In the genomic region with DNA sequence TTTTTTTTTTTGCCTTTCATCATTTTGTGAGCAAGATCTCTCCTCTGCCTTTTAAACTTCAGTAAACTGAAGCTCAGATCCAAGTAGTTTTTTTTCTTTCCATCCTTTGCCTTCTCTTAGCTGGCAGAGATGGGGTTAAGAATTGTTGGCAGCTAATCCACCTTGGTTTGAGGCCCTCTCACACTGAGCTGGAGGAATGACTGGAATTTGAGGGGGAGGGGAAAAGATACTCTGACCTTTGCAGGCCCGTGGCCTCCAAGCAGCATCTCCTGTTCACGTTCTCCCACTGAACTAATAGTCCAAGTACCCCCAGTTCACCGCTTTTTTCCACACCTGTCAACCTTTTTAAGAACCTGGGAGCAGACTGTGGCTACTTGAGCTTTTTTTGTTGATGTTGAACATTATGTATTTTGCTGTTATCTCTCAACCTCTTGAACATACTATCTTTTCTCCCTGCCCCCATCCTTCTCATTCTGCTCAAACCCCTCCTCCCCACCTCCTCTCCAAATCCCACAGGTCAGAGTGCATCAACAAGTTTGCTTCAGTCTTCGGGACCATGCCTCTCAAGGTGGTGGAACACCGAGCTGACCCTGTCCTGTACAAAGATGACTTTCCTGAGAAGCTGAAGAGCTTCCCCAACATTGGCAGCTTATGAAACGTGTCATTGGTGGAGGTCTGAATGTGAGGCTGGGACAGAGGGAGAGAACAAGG, we compare ENCODE assay signal across 12 cellular contexts.
DNase-seq lines count a peak whose midpoint lies in the region; ATAC-seq and TF ChIP-seq lines count a peak whose summit lies in the region.
"Had no signal": no experiment of that assay in that cellular context is flagged by ENCODE, and none has a peak within 500 bp of the region (broad histone marks: within the 10 kb centered on the region; RNA-seq: fewer than 3 reads in every experiment).

No MANE protein-coding gene starts in this region.

- H3K4me1 Mint-ChIP-seq in T-helper 2 cell treated with Interferon-gamma antibody and Interleukin-4, amounts not matched to agents 5 μg/mL and 100 μg/mL, for 36 hours (ENCODE audit: low read depth) = no peaks in the 10 kb centered on the region
- H3K4me1 Mint-ChIP-seq: activated CD4-positive, alpha-beta T cell treated with anti-CD3 and anti-CD28 coated beads for 36 hours had no signal

- intact Hi-C loops in left lung (cut with DNase I) = no loop called here

- DNase-seq in ACHN = peak; percentile 72
- peak; percentile 36 for DNase-seq in brain microvascular endothelial cell
- DNase-seq in left lung = no peak
- DNase-seq in T-helper 2 cell treated with Interferon-gamma antibody and Interleukin-4, amounts not matched to agents 5 μg/mL and 100 μg/mL, for 36 hours (ENCODE audit: low spot score) = no peak
- DNase-seq in RKO (ENCODE audit: low spot score) = no peak
- no peak for DNase-seq in KG1 (lab: John Stamatoyannopoulos, UW)
- DNase-seq: activated CD4-positive, alpha-beta T cell treated with anti-CD3 and anti-CD28 coated beads for 36 hours; NCI-H1436 treated with DMSO at 0.1 percent for 48 hours; Peyer's patch had no signal

- H3K36me3 ChIP-seq in HUES48 (ENCODE audit: control insufficient read depth, insufficient read depth, low read length) = peaks cover 11% of the 10 kb centered on the region
- H3K36me3 ChIP-seq in brain microvascular endothelial cell (replicated peaks) = no peaks in the 10 kb centered on the region
- peaks cover 0 to 13% of the 10 kb centered on the region in 2 donors for H3K36me3 ChIP-seq in left lung

- ATAC-seq in left lung (peak; percentile 77), HG03095 (IDR thresholded peaks at IDR 0.05; ENCODE audit: unreplicated experiment) (no peak)
- ATAC-seq: activated CD4-positive, alpha-beta T cell treated with anti-CD3 and anti-CD28 coated beads for 36 hours had no signal

- H3K9me3 Mint-ChIP-seq in T-helper 2 cell treated with Interferon-gamma antibody and Interleukin-4, amounts not matched to agents 5 μg/mL and 100 μg/mL, for 36 hours = no peaks in the 10 kb centered on the region

- H3K4me1 ChIP-seq in HUES48 (ENCODE audit: control insufficient read depth, insufficient read depth, low read length) = peaks cover 30% of the 10 kb centered on the region
- peaks cover 0 to 8% of the 10 kb centered on the region in 2 donors for H3K4me1 ChIP-seq in left lung
- H3K4me1 ChIP-seq: BLaER1, Peyer's patch had no signal

- H3K9me3 ChIP-seq in HUES48 (ENCODE audit: control insufficient read depth, insufficient read depth, low read length) (no peaks in the 10 kb centered on the region), left lung (no peaks in the 10 kb centered on the region)
- H3K9me3 ChIP-seq: BLaER1, Peyer's patch had no signal

- H3K9ac ChIP-seq in HUES48 (ENCODE audit: low read depth, low read length) = no peak overlapping the region; the same call in 1 of the 2 replicates
- H3K9ac ChIP-seq: BLaER1 had no signal

- H3K36me3 Mint-ChIP-seq in T-helper 2 cell treated with Interferon-gamma antibody and Interleukin-4, amounts not matched to agents 5 μg/mL and 100 μg/mL, for 36 hours (ENCODE audit: low read depth) = peaks cover 11% of the 10 kb centered on the region

- H3K4me3 Mint-ChIP-seq in T-helper 2 cell treated with Interferon-gamma antibody and Interleukin-4, amounts not matched to agents 5 μg/mL and 100 μg/mL, for 36 hours = no peak overlapping the region
- H3K4me3 Mint-ChIP-seq: activated CD4-positive, alpha-beta T cell treated with anti-CD3 and anti-CD28 coated beads for 36 hours had no signal

- peak overlapping the region; percentile 47 for H3K4me3 ChIP-seq in HUES48 (ENCODE audit: low read depth, low read length)
- no peak overlapping the region for H3K4me3 ChIP-seq in brain microvascular endothelial cell (ENCODE audit: low read depth, low read length)
- H3K4me3 ChIP-seq in left lung = no peak overlapping the region
- H3K4me3 ChIP-seq: BLaER1, Peyer's patch had no signal

- H3K27me3 Mint-ChIP-seq in T-helper 2 cell treated with Interferon-gamma antibody and Interleukin-4, amounts not matched to agents 5 μg/mL and 100 μg/mL, for 36 hours (ENCODE audit: low read depth) = no peaks in the 10 kb centered on the region
- H3K27me3 Mint-ChIP-seq: activated CD4-positive, alpha-beta T cell treated with anti-CD3 and anti-CD28 coated beads for 36 hours had no signal

- H3K27me3 ChIP-seq in HUES48 (ENCODE audit: control insufficient read depth, insufficient read depth, low read length) (no peaks in the 10 kb centered on the region), brain microvascular endothelial cell (replicated peaks) (no peaks in the 10 kb centered on the region), left lung (no peaks in the 10 kb centered on the region)
- H3K27me3 ChIP-seq: BLaER1, Peyer's patch had no signal

- no peak overlapping the region for H3K27ac Mint-ChIP-seq in T-helper 2 cell treated with Interferon-gamma antibody and Interleukin-4, amounts not matched to agents 5 μg/mL and 100 μg/mL, for 36 hours
- H3K27ac Mint-ChIP-seq: activated CD4-positive, alpha-beta T cell treated with anti-CD3 and anti-CD28 coated beads for 36 hours had no signal

- peak overlapping the region; percentile 84 for H3K27ac ChIP-seq in HUES48 (ENCODE audit: low read depth, low read length)
- H3K27ac ChIP-seq in brain microvascular endothelial cell = no peak overlapping the region
- no peak overlapping the region for H3K27ac ChIP-seq in left lung
- H3K27ac ChIP-seq: BLaER1, Peyer's patch had no signal

- TF ChIP-seq CTCF in brain microvascular endothelial cell (IDR thresholded peaks at IDR 0.05; ENCODE audit: low read depth, low read length, missing control alignments) (no peak), left lung (IDR thresholded peaks at IDR 0.05) (no peak)

- in situ Hi-C loops in ACHN (cut with HindIII; ENCODE audit: low pct_ligation_motif_present, low pct_unique_long_range_greater_than_20kb, low sequenced_read_pairs) = no loop called here
- in situ Hi-C loops in brain microvascular endothelial cell (cut with HindIII; ENCODE audit: low pct_ligation_motif_present, low sequenced_read_pairs) = no loop called here

Comparison
In these comparisons a context has a peak if more than half of its experiments do, and no peak if none do; other contexts are left out.
1. DNase-seq: peak in ACHN (single experiment) and brain microvascular endothelial cell (single experiment); none in left lung (0 of 2), T-helper 2 cell treated with Interferon-gamma antibody and Interleukin-4, amounts not matched to agents 5 μg/mL and 100 μg/mL, for 36 hours (single experiment), RKO (single experiment) and KG1 (single experiment).